ENCODE assay signal across 29 cellular contexts in the genomic region with DNA sequence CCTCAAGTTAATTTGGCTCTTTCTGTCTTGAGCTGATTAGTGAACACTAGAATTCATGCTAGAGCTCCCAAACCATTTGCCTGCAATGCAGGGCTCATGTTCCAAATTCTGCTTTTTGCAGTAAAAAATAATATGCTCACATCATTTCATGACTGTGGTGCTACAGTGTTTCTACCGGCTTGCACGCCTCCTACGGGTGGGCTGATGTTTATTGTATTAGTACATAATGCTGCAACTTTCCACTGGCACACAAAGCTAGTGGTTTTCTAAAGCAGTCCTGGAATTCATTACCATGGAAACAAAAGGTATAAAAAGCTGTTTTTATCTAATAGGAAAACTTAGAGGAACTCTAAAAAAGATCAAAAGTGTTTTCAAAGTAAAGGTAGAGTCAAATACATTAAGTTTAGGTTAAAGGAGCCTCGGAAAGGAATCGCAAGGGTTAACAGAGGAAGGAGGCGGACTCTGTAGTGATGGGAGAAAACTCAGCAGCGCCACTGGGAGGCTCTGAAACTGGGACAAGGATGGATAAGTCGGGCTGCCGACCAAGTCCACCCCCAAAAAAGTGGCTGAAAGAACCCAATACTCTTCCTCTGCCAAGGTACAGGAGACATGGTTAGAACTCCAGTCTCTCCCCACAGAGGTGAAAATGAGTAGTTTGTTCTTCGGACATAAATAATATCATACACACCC. TPM values are rescaled to one million over a fixed set of nuclear protein-coding genes. Genes with fewer than 3 reads are reported as not detected.
DNase-seq lines count a peak whose midpoint lies in the region; FAIRE-seq and TF ChIP-seq lines count a peak whose summit lies in the region.
"Had no signal": no experiment of that assay in that cellular context is flagged by ENCODE, and none has a peak within 500 bp of the region (broad histone marks: within the 10 kb centered on the region; RNA-seq: fewer than 3 reads in every experiment).

No MANE protein-coding gene starts in this region.

- H4K8ac ChIP-seq in H1 (ENCODE audit: extremely low read depth, insufficient read depth, low read length) (no peak overlapping the region), mesendoderm (ENCODE audit: low read depth, low read length) (no peak overlapping the region)

- H3K4me2 ChIP-seq in H1 (ENCODE audit: insufficient read depth in 1 of 2, low read depth in 2 of 2, low read length in 2 of 2), result peak overlapping the region in 1 of 2 experiments; percentile 7; a peak in 2 of 4 replicates
- no peak overlapping the region for H3K4me2 ChIP-seq in mesendoderm (ENCODE audit: low read length)
- H3K4me2 ChIP-seq: PC-9 had no signal

- no peak for TF ChIP-seq EP300 in H1 (IDR thresholded peaks at IDR 0.05; ENCODE audit: borderline replicate concordance in 1 of 2, low read depth in 2 of 2, low read length in 2 of 2)

- H2BK15ac ChIP-seq in H1 (ENCODE audit: low read length), result no peak overlapping the region
- H2BK15ac ChIP-seq in mesendoderm (replicated peaks; ENCODE audit: low read depth), result no peak overlapping the region

- H2AK5ac ChIP-seq in H1 (ENCODE audit: low read depth, low read length) (no peak overlapping the region), mesendoderm (ENCODE audit: low read length) (no peak overlapping the region)

- H4K5ac ChIP-seq in H1 (ENCODE audit: insufficient read length, low read depth, low read length) (no peak overlapping the region), mesendoderm (ENCODE audit: low read length) (no peak overlapping the region)

- no peak overlapping the region for H3K18ac ChIP-seq in H1 (ENCODE audit: extremely low read depth, low read length)
- H3K18ac ChIP-seq in mesendoderm (ENCODE audit: low read length), result no peak overlapping the region

- TF ChIP-seq RAD21 in H1 (IDR thresholded peaks at IDR 0.05 in 1 of 2, conservative IDR thresholded peaks at IDR 0.05 in 1 of 2; ENCODE audit: low read depth in 2 of 2, low read length in 2 of 2), result peak in 1 of 2 experiments; percentile 19; a peak in 1 of 4 replicates

- H3K27ac ChIP-seq in H1 (ENCODE audit: low read depth, low read length) (no peak overlapping the region), mesendoderm (ENCODE audit: low read depth, low read length) (no peak overlapping the region), adrenal gland (no peak overlapping the region)
- H3K27ac ChIP-seq: PC-9 had no signal

- CTCF ChIA-PET in H1 (lab: Charles Lee; ENCODE audit: partially characterized antibody), result interaction anchor here (0.7 to 3.1 kb wide), 14 partner anchors 10 to 424 kb away, joined by 3 to 27 read pairs (median 6); partner anchors contain the start of gene GRM8

- DNase-seq in Ammon's horn (ENCODE audit: low spot score) (peak; percentile 34), H7 (peak; percentile 37), H1 (ENCODE audit: low read depth in 1 of 2, low spot score in 2 of 2) (peak in 1 of 2 experiments; percentile 51), mesendoderm (peak; percentile 51), OCI-M2 (lab: John Stamatoyannopoulos, UW; ENCODE audit: unreplicated experiment) (no peak), adrenal gland (no peak)
- no peak for DNase-seq in activated CD4-positive, alpha-beta T cell treated with anti-CD3 and anti-CD28 coated beads for 1 hour
- DNase-seq: 8988T; ACHN; CD4-positive, alpha-beta memory T cell; COR-L47; DMS53; GOT3; KG1; MG63; NCI-H1105 treated with DMSO at 0.1 percent for 48 hours; NCI-H146; NCI-H1930; NCI-H2107; NCI-H446 treated with DMSO at 0.1 percent for 48 hours; NCI-H526; NCI-H82; NK-92 treated with Interleukin-12 subunit alpha and Interleukin-12 subunit beta, amount 100 ng/mL, for 24 hours; PC-9; SHP77 had no signal

- H3K79me1 ChIP-seq in H1 (ENCODE audit: low read depth, low read length), result no peaks in the 10 kb centered on the region
- H3K79me1 ChIP-seq in mesendoderm (ENCODE audit: low read length), result no peaks in the 10 kb centered on the region

- no peaks in the 10 kb centered on the region for H3K23me2 ChIP-seq in H1 (ENCODE audit: low read depth, low read length)

- H3K79me2 ChIP-seq in H1 (ENCODE audit: control insufficient read depth in 1 of 2, insufficient read depth in 2 of 2, low read length in 2 of 2), result no peaks in the 10 kb centered on the region
- no peaks in the 10 kb centered on the region for H3K79me2 ChIP-seq in mesendoderm (ENCODE audit: control insufficient read depth, insufficient read depth, low read length)

- H2BK5ac ChIP-seq in H1 (ENCODE audit: low read depth, low read length), result no peak overlapping the region
- no peak overlapping the region for H2BK5ac ChIP-seq in mesendoderm (ENCODE audit: low read length)

- H2BK12ac ChIP-seq in H1 (ENCODE audit: low read depth, low read length), result no peak overlapping the region

- H3K56ac ChIP-seq in H1 (replicated peaks; ENCODE audit: insufficient read length, low read depth, low read length), result no peak overlapping the region
- H3K56ac ChIP-seq in mesendoderm (ENCODE audit: low read length), result no peak overlapping the region

- H3K9me3 ChIP-seq in H1 (ENCODE audit: insufficient read depth in 2 of 2, low read depth in 1 of 2, low read length in 1 of 2) (no peaks in the 10 kb centered on the region), adrenal gland (replicated peaks in 1 of 3) (no peaks in the 10 kb centered on the region)
- H3K9me3 ChIP-seq: MG63 had no signal

- H3K23ac ChIP-seq in H1 (ENCODE audit: insufficient read length) (no peak overlapping the region), mesendoderm (ENCODE audit: low read length) (no peak overlapping the region)

- TF ChIP-seq POLR2A in H1 (IDR thresholded peaks at IDR 0.05; ENCODE audit: control extremely low read depth in 1 of 2, low read depth in 2 of 2, low read length in 2 of 2) (no peak), adrenal gland (IDR thresholded peaks at IDR 0.05) (no peak)

- H3K36me3 ChIP-seq in H7 (replicated peaks; ENCODE audit: control insufficient read depth, insufficient read depth, low read length) (no peaks in the 10 kb centered on the region), H1 (ENCODE audit: control insufficient read depth in 2 of 4, insufficient read depth in 4 of 4, low read length in 3 of 4) (no peaks in the 10 kb centered on the region), mesendoderm (ENCODE audit: control insufficient read depth, insufficient read depth, low read length) (no peaks in the 10 kb centered on the region), adrenal gland (replicated peaks in 1 of 2) (no peaks in the 10 kb centered on the region)
- H3K36me3 ChIP-seq: MG63 had no signal

- no peak overlapping the region for H4K91ac ChIP-seq in H1 (replicated peaks; ENCODE audit: insufficient read length, low read length)

- 38% methylated on average over 10 of the region's 10 CpGs; no CpG with 5 or more reads in 1 of the 2 experiments for WGBS in H1 (ENCODE audit: extremely low coverage in 1 of 2, insufficient coverage in 1 of 2, insufficient read length in 1 of 2, insufficient replicate concordance in 2 of 2, low coverage in 1 of 2, low lambda C conversion rate in 2 of 2, missing lambda C conversion rate in 1 of 2), 2 experiments
- WGBS in mesendoderm (ENCODE audit: extremely low coverage, insufficient coverage, low lambda C conversion rate), result no CpG with 5 or more reads among the region's 10 CpGs
- WGBS in adrenal gland, 4 donors, result 29 to 43% (median 33%) methylated on average over 10 of the region's 10 CpGs

- POLR2A ChIA-PET in H1 (lab: Charles Lee; ENCODE audit: partially characterized antibody), result no interaction called here

- intact Hi-C loops in adrenal gland (cut with DNase I), result no loop called here

- no peak overlapping the region for H2BK20ac ChIP-seq in H1 (ENCODE audit: low read length)

- no peak overlapping the region for H3K14ac ChIP-seq in H1 (ENCODE audit: insufficient read length)

- H3K4me3 ChIP-seq in H7 (ENCODE audit: insufficient read depth, low read depth, low read length) (no peak overlapping the region), H1 (ENCODE audit: extremely low read depth in 1 of 4, insufficient read depth in 2 of 4, low read depth in 3 of 4, low read length in 4 of 4) (no peak overlapping the region), mesendoderm (ENCODE audit: low read length) (no peak overlapping the region), adrenal gland (no peak overlapping the region)
- H3K4me3 ChIP-seq: MG63, PC-9 had no signal

- H3K27me3 ChIP-seq in H7 (ENCODE audit: control insufficient read depth, insufficient read depth, low read length), result no peaks in the 10 kb centered on the region; the same call in 1 of the 2 replicates
- H3K27me3 ChIP-seq in H1 (replicated peaks in 1 of 4; ENCODE audit: control insufficient read depth in 3 of 4, extremely low read depth in 1 of 4, insufficient read depth in 3 of 4, low read length in 3 of 4), result no peaks in the 10 kb centered on the region
- H3K27me3 ChIP-seq in mesendoderm (ENCODE audit: insufficient read depth, low read length, poor library complexity), result no peaks in the 10 kb centered on the region
- H3K27me3 ChIP-seq in adrenal gland, result no peaks in the 10 kb centered on the region

- H4K20me1 ChIP-seq in H1 (replicated peaks in 1 of 2; ENCODE audit: control insufficient read depth in 1 of 2, insufficient read depth in 2 of 2, low read length in 2 of 2), result no peaks in the 10 kb centered on the region

- peak in 1 of 3 experiments; percentile 12; a peak in 2 of 4 replicates for TF ChIP-seq CTCF in H1 (IDR thresholded peaks at IDR 0.05; ENCODE audit: control extremely low read depth in 1 of 3, insufficient read depth in 1 of 3, low read depth in 1 of 3, low read length in 3 of 3)
- no peak for TF ChIP-seq CTCF in adrenal gland (IDR thresholded peaks at IDR 0.05)

- FAIRE-seq in H1 (lab: Jason Lieb, UNC), result peak; percentile 50
- FAIRE-seq: G401.6, HTR-8/SVneo had no signal

- H3K9ac ChIP-seq in H1 (replicated peaks in 1 of 4; ENCODE audit: extremely low read depth in 1 of 4, low read depth in 3 of 4, low read length in 3 of 4) (no peak overlapping the region), mesendoderm (ENCODE audit: low read length) (no peak overlapping the region)

- H2AFZ ChIP-seq in H1 (ENCODE audit: low read length), result peak overlapping the region; percentile 63; the same call in 1 of the 2 replicates
- H2AFZ ChIP-seq: PC-9 had no signal

- H3K4ac ChIP-seq in H1 (replicated peaks; ENCODE audit: insufficient read length, low read depth, low read length) (no peak overlapping the region), mesendoderm (ENCODE audit: low read depth, low read length) (no peak overlapping the region)

- H3K4me1 ChIP-seq in H1 (replicated peaks in 1 of 4; ENCODE audit: control insufficient read depth in 3 of 4, insufficient read depth in 4 of 4, low read length in 3 of 4) (no peaks in the 10 kb centered on the region; a peak in 1 of 7 replicates), mesendoderm (ENCODE audit: control insufficient read depth, low read depth, low read length) (no peaks in the 10 kb centered on the region), adrenal gland (replicated peaks in 1 of 2) (no peaks in the 10 kb centered on the region)

- H2BK120ac ChIP-seq in H1 (replicated peaks; ENCODE audit: low read depth, low read length) (no peak overlapping the region), mesendoderm (ENCODE audit: low read depth, low read length) (no peak overlapping the region)

RNA-seq across cellular contexts. Expression of gene GRM8, which starts 25.9 kb away (rescaled TPM):
- 1.1 and 2.1 TPM in 2 replicates for total RNA-seq in H7 (2014; rRNA removed; shearing (Covaris generic))
- total RNA-seq in H1 (2021; fragmentation: NEBNext Ultra II Directional; extraction: Animal tissue kit (Norgen Biotek cat#: 25700)), result 2.8 and 3.7 TPM in 2 replicates
- polyA plus RNA-seq in H1 (2011; rRNA removed), result 1.8 and 2.6 TPM in 2 replicates
- polyA plus RNA-seq in H1 (2011; cell fraction: cytosol; rRNA removed), result 2.5 TPM
- polyA plus RNA-seq in H1 (2011; cell fraction: nucleus; rRNA removed), result 3.4 TPM
- 1.4 to 2.5 TPM (median 2.0 TPM) in 4 replicates for polyA plus RNA-seq in H1 (2012, experiment 1 of 2)
- polyA plus RNA-seq in H1 (2012, experiment 2 of 2), result 0.22 TPM
- polyA plus RNA-seq in H1 (2013, experiment 1 of 2), result 1.3 TPM
- 1.5 TPM for polyA plus RNA-seq in H1 (2013, experiment 2 of 2)
- 11.5 and 11.6 TPM in 2 replicates for polyA minus RNA-seq in H1 (2011; rRNA and poly(A)+ RNA removed)
- 1.8 TPM for polyA minus RNA-seq in H1 (2011; cell fraction: cytosol; rRNA and poly(A)+ RNA removed)
- polyA minus RNA-seq in H1 (2011; cell fraction: nucleus; rRNA and poly(A)+ RNA removed), result 32.8 TPM
- polyA plus RNA-seq in mesendoderm (2013, experiment 1 of 2), result 1.2 TPM
- polyA plus RNA-seq in mesendoderm (2013, experiment 2 of 2), result 1.4 TPM
- 1 to 10 TPM in 2 of 8 donors, under 1 TPM in 1, not detected in 5; 0.34 to 2.5 (median 1.4) TPM for total RNA-seq in adrenal gland
- polyA plus RNA-seq in adrenal gland, result 1 to 10 TPM in 1 of 3 donors, under 1 TPM in 2; 0.10 to 1.0 (median 0.92) TPM
- total RNA-seq: CD4-positive, alpha-beta memory T cell; PC-9; RPMI7951 had no signal
- polyA plus RNA-seq: BJ; CD4-positive, alpha-beta memory T cell had no signal

Comparison
In these comparisons a context has a peak if more than half of its experiments do, and no peak if none do; other contexts are left out.
1. DNase-seq: peak in Ammon's horn (single experiment), H7 (single experiment) and mesendoderm (single experiment); none in OCI-M2 (single experiment), activated CD4-positive, alpha-beta T cell treated with anti-CD3 and anti-CD28 coated beads for 1 hour (single experiment) and adrenal gland (0 of 7).